Comparison of ENCODE assay signal across 12 cellular contexts in genomic region chr3:42063886-42064285, GRCh38. TPM values are rescaled to one million over a fixed set of nuclear protein-coding genes. Genes with fewer than 3 reads are reported as not detected.
DNase-seq lines count a peak whose midpoint lies in the region; ATAC-seq and TF ChIP-seq lines count a peak whose summit lies in the region.
"Had no signal": no experiment of that assay in that cellular context is flagged by ENCODE, and none has a peak within 500 bp of the region (broad histone marks: within the 10 kb centered on the region; RNA-seq: fewer than 3 reads in every experiment).

No MANE protein-coding gene starts in this region.

- H3K27me3 ChIP-seq in NT2/D1 (ENCODE audit: insufficient read depth, insufficient read length) = no peaks in the 10 kb centered on the region
- no peaks in the 10 kb centered on the region for H3K27me3 ChIP-seq in psoas muscle (ENCODE audit: insufficient read depth in 3 of 3, low read length in 2 of 3)

- TF ChIP-seq CTCF in psoas muscle (IDR thresholded peaks at IDR 0.05) = no peak

- H3K4me3 ChIP-seq in NT2/D1 (ENCODE audit: insufficient read length, low read depth) (no peak overlapping the region), psoas muscle (no peak overlapping the region)

- H3K36me3 ChIP-seq in NT2/D1 (ENCODE audit: insufficient read depth, insufficient read length, low read length) (no peaks in the 10 kb centered on the region), psoas muscle (ENCODE audit: insufficient read depth in 1 of 2, low read depth in 1 of 2) (no peaks in the 10 kb centered on the region)

- peak overlapping the region; percentile 57 for H3K9ac ChIP-seq in NT2/D1 (ENCODE audit: insufficient read length, low read depth)

- ATAC-seq in psoas muscle (no peak), GM21447 (IDR thresholded peaks at IDR 0.05; ENCODE audit: unreplicated experiment) (no peak), GM21528 (IDR thresholded peaks at IDR 0.05; ENCODE audit: low FRiP score, unreplicated experiment) (no peak), HG03460 (IDR thresholded peaks at IDR 0.05; ENCODE audit: unreplicated experiment) (no peak)

- peak overlapping the region; percentile 94 for H3K27ac ChIP-seq in psoas muscle

- peak; percentile 72 for DNase-seq in Daoy (ENCODE audit: low read depth)
- DNase-seq in NT2/D1 (ENCODE audit: low read depth, low spot score) = no peak
- peak; percentile 6 to 40 for DNase-seq in erythroblast (lab: John Stamatoyannopoulos, UW)
- DNase-seq in psoas muscle = no peak
- no peak for DNase-seq in mesenteric fat pad (ENCODE audit: low spot score)
- DNase-seq: activated CD8-positive, alpha-beta memory T cell treated with anti-CD3 and anti-CD28 coated beads, Interleukin-2, amount 50 U/mL, for 48 hours; GF-D8; KG1; RPMI8226 had no signal

- 49 to 66% (median 55%) methylated on average over 7 of the region's 7 CpGs for WGBS in psoas muscle, 3 donors

- H3K9me3 ChIP-seq in NT2/D1 (ENCODE audit: insufficient read depth, low read length) (no peaks in the 10 kb centered on the region), psoas muscle (no peaks in the 10 kb centered on the region)

- intact Hi-C loops in psoas muscle (cut with DNase I) = loop anchor here in 1 of 2 donors (5.0 kb wide), 1 partner anchor 42 kb away; no protein-coding TSS in a partner anchor

- H3K4me1 ChIP-seq in NT2/D1 (ENCODE audit: insufficient read depth, insufficient read length) (peaks cover 12% of the 10 kb centered on the region), psoas muscle (peaks cover 53% of the 10 kb centered on the region)

- TF ChIP-seq POLR2A in erythroblast (IDR thresholded peaks at IDR 0.05; ENCODE audit: low read length) = no peak

RNA-seq across cellular contexts. Expression of gene TRAK1, which starts 27.3 kb away (rescaled TPM):
- 7.1 and 7.4 TPM in 2 replicates for total RNA-seq in Daoy (2014; rRNA removed; shearing (Covaris generic))
- total RNA-seq in psoas muscle (100 to 1,000 TPM in 3 of 4 donors, 10 to 100 TPM in 1; 94.8 to 128 (median 120) TPM), mesenteric fat pad (38.3 TPM)
- polyA plus RNA-seq in psoas muscle = 10 to 100 TPM; 30.8 to 68.2 (median 45.2) TPM

Comparison
In these comparisons a context has a peak if more than half of its experiments do, and no peak if none do; other contexts are left out.
1. DNase-seq: peak in Daoy (single experiment) and erythroblast (2 of 2); none in NT2/D1 (single experiment), psoas muscle (0 of 2) and mesenteric fat pad (single experiment).